36 cellular contexts compared by ENCODE assay signal in genomic region chr5:115511632-115512031, GRCh38.
"Had no signal": no experiment of that assay in that cellular context is flagged by ENCODE, and none has a peak within 500 bp of the region (broad histone marks: within the 10 kb centered on the region; RNA-seq: fewer than 3 reads in every experiment).

No MANE protein-coding gene starts in this region.

- H3K27me3 Mint-ChIP-seq: activated naive CD4-positive, alpha-beta T cell treated with anti-CD3 and anti-CD28 coated beads, Interleukin-2, amount 10 ng/mL, durations not matched to agents 7 days and 5 days; activated naive CD4-positive, alpha-beta T cell treated with anti-CD3 and anti-CD28 coated beads, Interleukin-2, amount 50 U/mL, for 24 hours; activated naive CD8-positive, alpha-beta T cell treated with anti-CD3 and anti-CD28 coated beads for 36 hours; activated naive CD8-positive, alpha-beta T cell treated with anti-CD3 and anti-CD28 coated beads, Interleukin-2, amount 10 ng/mL, durations not matched to agents 7 days and 5 days; activated T-cell treated with anti-CD3 and anti-CD28 coated beads, Interleukin-2, amount 50 U/mL, for 24 hours; activated T-helper 17 cell treated with anti-CD3 and anti-CD28 coated beads, Interleukin-2, amount 50 U/mL, for 72 hours; brain; central memory CD8-positive, alpha-beta T cell had no signal

- H3K36me3 ChIP-seq: adrenal gland, ascending aorta, brain microvascular endothelial cell, breast epithelium, cardiac muscle cell had no signal

- DNase-seq: activated effector memory CD4-positive, alpha-beta T cell treated with anti-CD3 and anti-CD28 coated beads, Interleukin-2, amount 50 U/mL, for 16 hours; activated effector memory CD4-positive, alpha-beta T cell treated with Interleukin-2 at 50 U/mL for 16 hours; activated gamma-delta T cell; activated gamma-delta T cell treated with Interleukin-2 at 50 U/mL for 16 hours; activated naive CD4-positive, alpha-beta T cell; activated naive CD4-positive, alpha-beta T cell treated with anti-CD3 and anti-CD28 coated beads for 36 hours; activated naive CD4-positive, alpha-beta T cell treated with anti-CD3 and anti-CD28 coated beads, Interleukin-2, amount 10 ng/mL, durations not matched to agents 7 days and 5 days; activated naive CD4-positive, alpha-beta T cell treated with anti-CD3 and anti-CD28 coated beads, Interleukin-2, amount 50 U/mL, for 16 hours; activated naive CD4-positive, alpha-beta T cell treated with Interleukin-2 at 50 U/mL for 16 hours; activated naive CD8-positive, alpha-beta T cell treated with anti-CD3 and anti-CD28 coated beads for 36 hours; activated naive CD8-positive, alpha-beta T cell treated with anti-CD3 and anti-CD28 coated beads, Interleukin-2, amount 10 ng/mL, durations not matched to agents 7 days and 5 days; activated naive CD8-positive, alpha-beta T cell treated with anti-CD3 and anti-CD28 coated beads, Interleukin-2, amount 50 U/mL, for 24 hours; activated T-cell treated with anti-CD3 and anti-CD28 coated beads, Interleukin-2, amount 50 U/mL, for 1 hour; activated T-cell treated with anti-CD3 and anti-CD28 coated beads, Interleukin-2, amount 50 U/mL, for 24 hours; activated T-cell treated with anti-CD3 and anti-CD28 coated beads, Interleukin-2, amount 50 U/mL, for 4 hours; activated T-cell treated with anti-CD3 and anti-CD28 coated beads, Interleukin-2, amount 50 U/mL, for 48 hours; activated T-cell treated with anti-CD3 and anti-CD28 coated beads, Interleukin-2, amount 50 U/mL, for 72 hours; adrenal gland; amniotic stem cell; aorta; body of pancreas; brain microvascular endothelial cell; caudate nucleus; central memory CD4-positive, alpha-beta T cell; cerebellar nuclear complex had no signal

- H3K4me3 ChIP-seq: adrenal gland, ascending aorta, body of pancreas, breast epithelium, cardiac muscle cell had no signal

- H3K4me1 Mint-ChIP-seq: activated naive CD4-positive, alpha-beta T cell treated with anti-CD3 and anti-CD28 coated beads, Interleukin-2, amount 10 ng/mL, durations not matched to agents 7 days and 5 days; activated naive CD4-positive, alpha-beta T cell treated with anti-CD3 and anti-CD28 coated beads, Interleukin-2, amount 50 U/mL, for 24 hours; activated naive CD8-positive, alpha-beta T cell treated with anti-CD3 and anti-CD28 coated beads for 36 hours; activated naive CD8-positive, alpha-beta T cell treated with anti-CD3 and anti-CD28 coated beads, Interleukin-2, amount 10 ng/mL, durations not matched to agents 7 days and 5 days; activated naive CD8-positive, alpha-beta T cell treated with anti-CD3 and anti-CD28 coated beads, Interleukin-2, amount 50 U/mL, for 24 hours; activated T-helper 17 cell treated with anti-CD3 and anti-CD28 coated beads, Interleukin-2, amount 50 U/mL, for 72 hours; central memory CD8-positive, alpha-beta T cell had no signal

- H3K27ac Mint-ChIP-seq: activated naive CD4-positive, alpha-beta T cell treated with anti-CD3 and anti-CD28 coated beads for 36 hours; activated naive CD4-positive, alpha-beta T cell treated with anti-CD3 and anti-CD28 coated beads, Interleukin-2, amount 10 ng/mL, durations not matched to agents 7 days and 5 days; activated naive CD4-positive, alpha-beta T cell treated with anti-CD3 and anti-CD28 coated beads, Interleukin-2, amount 50 U/mL, for 24 hours; activated naive CD4-positive, alpha-beta T cell treated with anti-CD3 and anti-CD28 coated beads, Interleukin-2, amount 50 U/mL, for 72 hours; activated naive CD8-positive, alpha-beta T cell; activated naive CD8-positive, alpha-beta T cell treated with anti-CD3 and anti-CD28 coated beads for 36 hours; activated naive CD8-positive, alpha-beta T cell treated with anti-CD3 and anti-CD28 coated beads, Interleukin-2, amount 10 ng/mL, durations not matched to agents 7 days and 5 days; activated naive CD8-positive, alpha-beta T cell treated with anti-CD3 and anti-CD28 coated beads, Interleukin-2, amount 50 U/mL, for 24 hours; activated T-cell treated with anti-CD3 and anti-CD28 coated beads, Interleukin-2, amount 50 U/mL, for 24 hours; activated T-cell treated with anti-CD3 and anti-CD28 coated beads, Interleukin-2, amount 50 U/mL, for 72 hours; activated T-helper 1 cell treated with anti-CD3 and anti-CD28 coated beads, Interleukin-12 subunit alpha, Interleukin-12 subunit beta, Interleukin-2, Interleukin-4 antibody, amounts not matched to agents 30 ng/mL and 10 ng/mL and 1 ng/mL, durations not matched to agents 14 hours and 24 hours and 36 hours; activated T-helper 17 cell treated with anti-CD3 and anti-CD28 coated beads, Interleukin-2, amount 50 U/mL, for 72 hours; activated T-helper 2 cell treated with anti-CD3 and anti-CD28 coated beads, Interferon-gamma antibody, Interleukin-2, Interleukin-4, amounts not matched to agents 10 μg/mL and 5 μg/mL and 100 μg/mL, durations not matched to agents 14 hours and 24 hours and 36 hours; brain had no signal

- H3K27ac ChIP-seq: adrenal gland, ascending aorta, body of pancreas, brain microvascular endothelial cell, breast epithelium, cardiac muscle cell had no signal

- H3K9me3 Mint-ChIP-seq: activated naive CD4-positive, alpha-beta T cell treated with anti-CD3 and anti-CD28 coated beads, Interleukin-2, amount 10 ng/mL, durations not matched to agents 7 days and 5 days; activated naive CD8-positive, alpha-beta T cell treated with anti-CD3 and anti-CD28 coated beads, Interleukin-2, amount 10 ng/mL, durations not matched to agents 7 days and 5 days; activated T-helper 2 cell treated with anti-CD3 and anti-CD28 coated beads, Interferon-gamma antibody, Interleukin-2, Interleukin-4, amounts not matched to agents 10 μg/mL and 5 μg/mL and 100 μg/mL, durations not matched to agents 14 hours and 24 hours and 36 hours had no signal

- H3K4me3 Mint-ChIP-seq: activated naive CD4-positive, alpha-beta T cell treated with anti-CD3 and anti-CD28 coated beads for 36 hours; activated naive CD4-positive, alpha-beta T cell treated with anti-CD3 and anti-CD28 coated beads, Interleukin-2, amount 10 ng/mL, durations not matched to agents 7 days and 5 days; activated naive CD4-positive, alpha-beta T cell treated with anti-CD3 and anti-CD28 coated beads, Interleukin-2, amount 50 U/mL, for 24 hours; activated naive CD8-positive, alpha-beta T cell; activated naive CD8-positive, alpha-beta T cell treated with anti-CD3 and anti-CD28 coated beads for 36 hours; activated naive CD8-positive, alpha-beta T cell treated with anti-CD3 and anti-CD28 coated beads, Interleukin-2, amount 10 ng/mL, durations not matched to agents 7 days and 5 days; activated naive CD8-positive, alpha-beta T cell treated with anti-CD3 and anti-CD28 coated beads, Interleukin-2, amount 50 U/mL, for 24 hours; activated T-cell treated with anti-CD3 and anti-CD28 coated beads, Interleukin-2, amount 50 U/mL, for 24 hours; activated T-cell treated with anti-CD3 and anti-CD28 coated beads, Interleukin-2, amount 50 U/mL, for 4 hours; activated T-cell treated with anti-CD3 and anti-CD28 coated beads, Interleukin-2, amount 50 U/mL, for 72 hours; activated T-helper 1 cell treated with anti-CD3 and anti-CD28 coated beads, Interleukin-12 subunit alpha, Interleukin-12 subunit beta, Interleukin-2, Interleukin-4 antibody, amounts not matched to agents 30 ng/mL and 10 ng/mL and 1 ng/mL, durations not matched to agents 14 hours and 24 hours and 36 hours; activated T-helper 17 cell treated with anti-CD3 and anti-CD28 coated beads, Interleukin-2, amount 50 U/mL, for 72 hours; brain; central memory CD8-positive, alpha-beta T cell had no signal

- H3K4me1 ChIP-seq: adrenal gland, ascending aorta, body of pancreas, breast epithelium had no signal

- H3K9me3 ChIP-seq: adrenal gland, ascending aorta, body of pancreas, breast epithelium had no signal
